Comparison of ENCODE assay signal across 10 cellular contexts in genomic region chr7:120856198-120856597, GRCh38. TPM values are rescaled to one million over a fixed set of nuclear protein-coding genes. Genes with fewer than 3 reads are reported as not detected.
A peak's percentile ranks its signal among the peaks of the same experiment; 100 is the strongest.
DNase-seq lines count a peak whose midpoint lies in the region; ATAC-seq and TF ChIP-seq lines count a peak whose summit lies in the region.
"Had no signal": no experiment of that assay in that cellular context is flagged by ENCODE, and none has a peak within 500 bp of the region (broad histone marks: within the 10 kb centered on the region; RNA-seq: fewer than 3 reads in every experiment).

No MANE protein-coding gene starts in this region.

- no peak for TF ChIP-seq CTCF in Caco-2 (IDR thresholded peaks at IDR 0.05; ENCODE audit: insufficient read depth in 1 of 2, low read depth in 1 of 2, low read length in 1 of 2, severe bottlenecking in 1 of 2, unreplicated experiment in 1 of 2)
- TF ChIP-seq CTCF in MM.1S (IDR thresholded peaks at IDR 0.05; ENCODE audit: low read length), result no peak
- no peak for TF ChIP-seq CTCF in epithelial cell of proximal tubule (conservative IDR thresholded peaks at IDR 0.05; ENCODE audit: low read depth, low read length)
- no peak for TF ChIP-seq CTCF in osteocyte (IDR thresholded peaks at IDR 0.05)
- no peak for TF ChIP-seq CTCF in foreskin keratinocyte (conservative IDR thresholded peaks at IDR 0.05)
- TF ChIP-seq CTCF in mucosa of descending colon (IDR thresholded peaks at IDR 0.05), result no peak

- no peaks in the 10 kb centered on the region for H3K9me3 ChIP-seq in Caco-2
- H3K9me3 ChIP-seq in MM.1S (replicated peaks; ENCODE audit: insufficient read depth, low read length), result no peaks in the 10 kb centered on the region
- no peaks in the 10 kb centered on the region for H3K9me3 ChIP-seq in aorta (ENCODE audit: control insufficient read depth, low read length)
- no peaks in the 10 kb centered on the region for H3K9me3 ChIP-seq in mucosa of descending colon
- H3K9me3 ChIP-seq: pancreas had no signal

- no peak for ATAC-seq in foreskin keratinocyte
- ATAC-seq in aorta (ENCODE audit: low FRiP score), result no peak
- ATAC-seq in mucosa of descending colon, result no peak

- BruUV-seq in Caco-2 (replicated peaks; lab: Mats Ljungman, UMichigan), result no TSS peak

- H4K20me1 ChIP-seq in MM.1S (ENCODE audit: insufficient read depth, low read length), result no peaks in the 10 kb centered on the region

- H3K27ac Mint-ChIP-seq in Caco-2 (ENCODE audit: unreplicated experiment), result no peak overlapping the region
- H3K27ac Mint-ChIP-seq in osteocyte (ENCODE audit: unreplicated experiment), result no peak overlapping the region

- H3K4me1 ChIP-seq in Caco-2 (peaks cover 10% of the 10 kb centered on the region), MM.1S (ENCODE audit: low read length) (peaks cover 3% of the 10 kb centered on the region; the same call in 1 of the 2 replicates), foreskin keratinocyte (no peaks in the 10 kb centered on the region), aorta (ENCODE audit: control insufficient read depth in 1 of 2, insufficient read depth in 2 of 2, low read length in 2 of 2) (no peaks in the 10 kb centered on the region), mucosa of descending colon (ENCODE audit: low read depth) (peaks cover 9% of the 10 kb centered on the region)

- no peak overlapping the region for H3K9ac ChIP-seq in MM.1S (ENCODE audit: low read length)

- POLR2A ChIA-PET in Caco-2 (lab: Charles Lee), result no interaction called here

- DNase-seq in Caco-2 (no peak), MM.1S (no peak), epithelial cell of proximal tubule (ENCODE audit: low read depth) (no peak), osteocyte (ENCODE audit: extremely low spot score, unreplicated experiment) (no peak), foreskin keratinocyte (no peak), aorta (no peak), mucosa of descending colon (no peak), COLO668 (lab: John Stamatoyannopoulos, UW; ENCODE audit: unreplicated experiment) (no peak)
- DNase-seq: NK-92 treated with Interleukin-12 subunit alpha and Interleukin-12 subunit beta, amount 100 ng/mL, for 24 hours had no signal

- no peaks in the 10 kb centered on the region for H3K79me2 ChIP-seq in MM.1S (ENCODE audit: low read length)

- H3K4me3 ChIP-seq in Caco-2 (ENCODE audit: low read depth, low read length) (peak overlapping the region; percentile 96), MM.1S (ENCODE audit: low read length) (peak overlapping the region; percentile 73; the same call in 1 of the 2 replicates), epithelial cell of proximal tubule (ENCODE audit: low read depth, low read length) (peak overlapping the region; percentile 65), aorta (ENCODE audit: low read length in 2 of 2) (peak overlapping the region in 1 of 2 donors; percentile 81), mucosa of descending colon (no peak overlapping the region)

- intact Hi-C loops in Caco-2 (cut with micrococcal nuclease; ENCODE audit: unreplicated experiment) (loop anchor here (2.0 to 5.0 kb wide), 3 partner anchors 13 to 63 kb away; no protein-coding TSS in a partner anchor), aorta (cut with DNase I) (loop anchor here (5.0 kb wide), 3 partner anchors 49 to 91 kb away; no protein-coding TSS in a partner anchor), mucosa of descending colon (cut with DNase I, micrococcal nuclease) (loop anchor here in 1 of 2 donors (5.0 kb wide), 1 partner anchor 86 kb away; no protein-coding TSS in a partner anchor)

- H3K27ac ChIP-seq in MM.1S (ENCODE audit: low read length) (no peak overlapping the region), foreskin keratinocyte (no peak overlapping the region), aorta (ENCODE audit: low read depth in 1 of 2, low read length in 2 of 2) (no peak overlapping the region)

- no peaks in the 10 kb centered on the region for H3K9me2 ChIP-seq in MM.1S (replicated peaks; ENCODE audit: insufficient read depth, low read length)

- H3K27me3 Mint-ChIP-seq in Caco-2 (ENCODE audit: insufficient read depth, unreplicated experiment) (peaks cover 2% of the 10 kb centered on the region), osteocyte (ENCODE audit: unreplicated experiment) (no peaks in the 10 kb centered on the region)

- WGBS in aorta, 2 donors, result 74 to 75% methylated on average over 5 of the region's 5 CpGs

- no peaks in the 10 kb centered on the region for H3K36me3 Mint-ChIP-seq in Caco-2 (ENCODE audit: insufficient read depth, unreplicated experiment)
- peaks cover 7% of the 10 kb centered on the region for H3K36me3 Mint-ChIP-seq in osteocyte (ENCODE audit: unreplicated experiment)

- no peaks in the 10 kb centered on the region for H3K9me3 Mint-ChIP-seq in Caco-2 (ENCODE audit: unreplicated experiment)
- H3K9me3 Mint-ChIP-seq in osteocyte (ENCODE audit: unreplicated experiment), result no peaks in the 10 kb centered on the region

- H3K27me3 ChIP-seq in Caco-2 (replicated peaks; ENCODE audit: control insufficient read depth, insufficient read depth, low read length) (no peaks in the 10 kb centered on the region), MM.1S (replicated peaks; ENCODE audit: insufficient read depth, low read length) (no peaks in the 10 kb centered on the region), foreskin keratinocyte (peaks cover 25% of the 10 kb centered on the region), aorta (ENCODE audit: control insufficient read depth in 1 of 2, insufficient read depth in 2 of 2, low read length in 1 of 2) (no peaks in the 10 kb centered on the region)
- H3K27me3 ChIP-seq: pancreas had no signal

- CTCF ChIA-PET in Caco-2 (lab: Charles Lee), result no interaction called here

- H3K4me3 Mint-ChIP-seq in Caco-2 (ENCODE audit: unreplicated experiment) (peak overlapping the region; percentile 99), osteocyte (ENCODE audit: unreplicated experiment) (peak overlapping the region; percentile 96)

- peaks cover 7% of the 10 kb centered on the region for H3K4me1 Mint-ChIP-seq in Caco-2 (ENCODE audit: low read depth, unreplicated experiment)
- H3K4me1 Mint-ChIP-seq in osteocyte (ENCODE audit: unreplicated experiment), result peaks cover 18% of the 10 kb centered on the region

- H3K4me2 ChIP-seq in MM.1S (ENCODE audit: low read depth, low read length), result 0 out of 2 replicates have a peak overlapping the region, but pooled peaks have one; percentile 96

- H3K36me3 ChIP-seq in Caco-2 (ENCODE audit: control insufficient read depth, insufficient read depth, low read length) (no peaks in the 10 kb centered on the region), MM.1S (replicated peaks; ENCODE audit: insufficient read depth, low read length) (no peaks in the 10 kb centered on the region), aorta (ENCODE audit: control insufficient read depth in 1 of 2, insufficient read depth in 2 of 2, low read length in 1 of 2) (peaks cover 0 to 2% of the 10 kb centered on the region in 2 donors), mucosa of descending colon (ENCODE audit: low read depth) (no peaks in the 10 kb centered on the region)
- H3K36me3 ChIP-seq: pancreas had no signal

- H2AFZ ChIP-seq in MM.1S (ENCODE audit: low read length), result no peak overlapping the region

- H3F3A ChIP-seq in MM.1S (ENCODE audit: insufficient read depth, low read length), result no peaks in the 10 kb centered on the region

RNA-seq across cellular contexts. Expression of gene TSPAN12, which starts 1.7 kb away (rescaled TPM):
- total RNA-seq in Caco-2 (2022), result 2.9 and 4.1 TPM in 2 replicates
- total RNA-seq in epithelial cell of proximal tubule, result 6.7 and 11.7 TPM in 2 replicates
- total RNA-seq in osteocyte, result 13.2 and 14.0 TPM in 2 replicates
- total RNA-seq in foreskin keratinocyte, result 0.46 and 1.1 TPM in 2 replicates
- polyA plus RNA-seq in foreskin keratinocyte, result 0.29 and 0.39 TPM in 2 replicates
- 10 to 100 TPM; 13.4 to 14.3 TPM for total RNA-seq in aorta
- polyA plus RNA-seq in aorta, result 10 to 100 TPM in 1 of 2 donors, 1 to 10 TPM in 1; 2.2 to 11.6 TPM
- total RNA-seq in mucosa of descending colon, result 10 to 100 TPM; 23.1 to 43.4 (median 35.6) TPM
